9 cellular contexts compared by ENCODE assay signal in the genomic region with DNA sequence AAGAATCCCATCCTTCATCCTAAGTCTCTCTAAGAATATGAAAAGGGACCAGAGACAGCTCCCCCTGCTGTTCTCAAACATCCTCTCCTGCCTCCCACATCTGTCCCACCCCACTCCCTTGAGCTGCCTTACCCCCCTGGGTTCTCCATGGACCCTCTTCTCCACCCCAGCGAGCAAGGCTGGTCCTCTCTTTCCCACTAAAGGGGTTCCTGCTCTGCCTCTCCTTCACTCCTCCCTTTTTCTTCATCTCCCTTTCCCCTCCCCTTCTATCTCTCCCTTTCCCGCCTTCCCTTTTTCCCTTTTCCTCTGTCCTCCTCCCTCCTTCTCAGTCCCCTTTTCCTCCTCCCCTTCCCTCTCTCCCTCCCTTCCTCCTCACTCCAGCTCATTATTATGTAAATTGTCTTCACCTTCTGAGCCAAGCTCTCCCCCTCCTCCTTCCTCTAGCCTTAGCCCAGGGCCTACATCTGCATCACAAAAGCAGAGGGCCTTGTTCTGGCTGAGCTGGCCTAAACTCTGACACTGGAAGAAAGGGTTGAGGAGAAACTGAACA.
DNase-seq lines count a peak whose midpoint lies in the region; ATAC-seq, FAIRE-seq and TF ChIP-seq lines count a peak whose summit lies in the region.
"Had no signal": no experiment of that assay in that cellular context is flagged by ENCODE, and none has a peak within 500 bp of the region (broad histone marks: within the 10 kb centered on the region; RNA-seq: fewer than 3 reads in every experiment).

No MANE protein-coding gene starts in this region.

- no peak for TF ChIP-seq RAD21 in GM12878 (IDR thresholded peaks at IDR 0.05; ENCODE audit: insufficient read depth, low read depth, low read length)

- H3K27ac ChIP-seq in GM12878 (ENCODE audit: control insufficient read depth, insufficient read depth) = no peak overlapping the region
- H3K27ac ChIP-seq in right lobe of liver = no peak overlapping the region

- H3K9ac ChIP-seq in GM12878 (ENCODE audit: control insufficient read depth, insufficient read depth, low read length) = no peak overlapping the region

- peak; percentile 20 to 44 (median 28); a peak in 2 of 6 replicates for TF ChIP-seq CTCF in GM12878 (IDR thresholded peaks at IDR 0.05 in 2 of 3, conservative IDR thresholded peaks at IDR 0.05 in 1 of 3; ENCODE audit: control insufficient read depth in 2 of 3, extremely low read depth in 1 of 3, insufficient read depth in 1 of 3, low read depth in 3 of 3, low read length in 3 of 3)
- TF ChIP-seq CTCF in right lobe of liver (IDR thresholded peaks at IDR 0.05) = peak in 3 of 4 donors; percentile 22 to 34 (median 31)

- RAD21 ChIA-PET in GM12878 (lab: Charles Lee; ENCODE audit: unreplicated experiment) = no interaction called here

- in situ Hi-C loops in GM12878 (cut with MboI) = no loop called here

- no peak overlapping the region for H2AFZ ChIP-seq in GM12878 (ENCODE audit: control insufficient read depth, low read depth, low read length)

- WGBS in GM12878 (ENCODE audit: insufficient coverage, insufficient replicate concordance, low lambda C conversion rate, missing lambda C conversion rate) = 41% methylated on average over 2 of the region's 2 CpGs
- WGBS in right lobe of liver (ENCODE audit: insufficient coverage, low coverage, low lambda C conversion rate, missing lambda C conversion rate) = 93% methylated on average over 2 of the region's 2 CpGs

- no peak for TF ChIP-seq EP300 in GM12878 (IDR thresholded peaks at IDR 0.05; ENCODE audit: borderline replicate concordance in 1 of 2, control insufficient read depth in 1 of 2, low read depth in 2 of 2, low read length in 2 of 2)

- no peaks in the 10 kb centered on the region for H3K27me3 ChIP-seq in GM12878 (replicated peaks in 1 of 2; ENCODE audit: control insufficient read depth in 2 of 2, insufficient read depth in 2 of 2, low read length in 1 of 2)
- H3K27me3 ChIP-seq in right lobe of liver = no peaks in the 10 kb centered on the region

- H4K20me1 ChIP-seq in GM12878 (ENCODE audit: control insufficient read depth, insufficient read depth) = no peaks in the 10 kb centered on the region

- TF ChIP-seq POLR2A in GM12878 (IDR thresholded peaks at IDR 0.05; ENCODE audit: low read depth, low read length) = no peak
- no peak for TF ChIP-seq POLR2A in right lobe of liver (IDR thresholded peaks at IDR 0.05)

- ATAC-seq in GM12878 (peak; percentile 56; the same call in 2 of the 3 replicates), right lobe of liver (peak in 2 of 4 donors; percentile 34 to 58), HG02981 (IDR thresholded peaks at IDR 0.05; ENCODE audit: unreplicated experiment) (no peak)

- H3K4me1 ChIP-seq in GM12878 (ENCODE audit: control insufficient read depth, insufficient read depth, low read length) = no peaks in the 10 kb centered on the region
- H3K4me1 ChIP-seq in right lobe of liver = no peaks in the 10 kb centered on the region

- H3K36me3 ChIP-seq in GM12878 (ENCODE audit: control insufficient read depth in 2 of 2, insufficient read depth in 2 of 2, low read length in 1 of 2) (no peaks in the 10 kb centered on the region), right lobe of liver (peaks cover 0 to 13% (median 4%) of the 10 kb centered on the region in 4 donors)

- POLR2A ChIA-PET in GM12878 (lab: Charles Lee) = no interaction called here

- H3K79me2 ChIP-seq in GM12878 (ENCODE audit: control insufficient read depth, insufficient read depth, low read length) = no peaks in the 10 kb centered on the region

- DNase-seq in EH (ENCODE audit: low read depth) (peak; percentile 51), GM12878 (ENCODE audit: low read depth, low spot score) (no peak), right lobe of liver (no peak), SK-N-DZ (ENCODE audit: low spot score) (no peak), glomerular visceral epithelial cell (ENCODE audit: extremely low spot score) (no peak), middle frontal gyrus (ENCODE audit: extremely low spot score, low spot score) (no peak)
- DNase-seq in Jurkat, Clone E6-1 (ENCODE audit: low read depth, low spot score) = peak; percentile 8

- intact Hi-C loops in GM12878 (cut with micrococcal nuclease; ENCODE audit: unreplicated experiment) = no loop called here
- intact Hi-C loops in right lobe of liver (cut with DNase I) = no loop called here

- BruUV-seq in GM12878 (replicated peaks; lab: Mats Ljungman, UMichigan) = no TSS peak

- no peak for FAIRE-seq in GM12878 (lab: Jason Lieb, UNC)
- FAIRE-seq: TTC549 had no signal

- no peak overlapping the region for H3K4me3 ChIP-seq in Jurkat, Clone E6-1 (ENCODE audit: low read length)
- H3K4me3 ChIP-seq in GM12878 (no peak overlapping the region), right lobe of liver (no peak overlapping the region)

- no peaks in the 10 kb centered on the region for H3K9me3 ChIP-seq in GM12878 (replicated peaks; ENCODE audit: control insufficient read depth, insufficient read depth, low read length)
- no peaks in the 10 kb centered on the region for H3K9me3 ChIP-seq in right lobe of liver

- SMC1A ChIA-PET in GM12878 (lab: Charles Lee; ENCODE audit: uncharacterized antibody, unreplicated experiment) = interaction anchor here (0.8 kb wide), 1 partner anchor 79 kb away, joined by 3 read pairs; no protein-coding TSS in a partner anchor

- H3K4me2 ChIP-seq in GM12878 (ENCODE audit: control insufficient read depth, insufficient read depth) = no peak overlapping the region

- CTCF ChIA-PET in GM12878 (lab: Yijun Ruan, JAX) = interaction anchor here (0.6 to 1.3 kb wide), 5 partner anchors 11 to 336 kb away, joined by 3 to 4 read pairs (median 3); no protein-coding TSS in a partner anchor

TF ChIP-seq in GM12878, 131 proteins besides CTCF, POLR2A, EP300 and RAD21:
- TF ChIP-seq FOXK2 (IDR thresholded peaks at IDR 0.05) = no peak
TF ChIP-seq in GM12878: peak in this region for 0.

Comparison
In these comparisons a context has a peak if more than half of its experiments do, and no peak if none do; other contexts are left out.
1. DNase-seq: peak in EH (single experiment) and Jurkat, Clone E6-1 (single experiment); none in GM12878 (single experiment), right lobe of liver (0 of 3), SK-N-DZ (single experiment), glomerular visceral epithelial cell (single experiment) and middle frontal gyrus (single experiment).